Comparison of ENCODE assay signal across 30 cellular contexts in genomic region chr5:120217001-120217400, GRCh38.
"Had no signal": no experiment of that assay in that cellular context is flagged by ENCODE, and none has a peak within 500 bp of the region (broad histone marks: within the 10 kb centered on the region; RNA-seq: fewer than 3 reads in every experiment).

No MANE protein-coding gene starts in this region.

- H3K4me1 ChIP-seq: adrenal gland, ascending aorta, body of pancreas, breast epithelium had no signal

- H3K9me3 ChIP-seq: adrenal gland, ascending aorta, body of pancreas, breast epithelium had no signal

- H3K27ac ChIP-seq: adrenal gland, ascending aorta, body of pancreas, brain microvascular endothelial cell, breast epithelium, cardiac muscle cell had no signal

- DNase-seq: activated effector memory CD4-positive, alpha-beta T cell treated with anti-CD3 and anti-CD28 coated beads, Interleukin-2, amount 50 U/mL, for 16 hours; activated effector memory CD4-positive, alpha-beta T cell treated with Interleukin-2 at 50 U/mL for 16 hours; activated gamma-delta T cell; activated gamma-delta T cell treated with Interleukin-2 at 50 U/mL for 16 hours; activated naive CD4-positive, alpha-beta T cell; activated naive CD4-positive, alpha-beta T cell treated with anti-CD3 and anti-CD28 coated beads for 36 hours; activated naive CD4-positive, alpha-beta T cell treated with anti-CD3 and anti-CD28 coated beads, Interleukin-2, amount 10 ng/mL, durations not matched to agents 7 days and 5 days; activated naive CD4-positive, alpha-beta T cell treated with anti-CD3 and anti-CD28 coated beads, Interleukin-2, amount 50 U/mL, for 16 hours; activated naive CD4-positive, alpha-beta T cell treated with Interleukin-2 at 50 U/mL for 16 hours; activated naive CD8-positive, alpha-beta T cell treated with anti-CD3 and anti-CD28 coated beads for 36 hours; activated naive CD8-positive, alpha-beta T cell treated with anti-CD3 and anti-CD28 coated beads, Interleukin-2, amount 10 ng/mL, durations not matched to agents 7 days and 5 days; activated naive CD8-positive, alpha-beta T cell treated with anti-CD3 and anti-CD28 coated beads, Interleukin-2, amount 50 U/mL, for 24 hours; activated T-cell treated with anti-CD3 and anti-CD28 coated beads, Interleukin-2, amount 50 U/mL, for 1 hour; activated T-cell treated with anti-CD3 and anti-CD28 coated beads, Interleukin-2, amount 50 U/mL, for 24 hours; activated T-cell treated with anti-CD3 and anti-CD28 coated beads, Interleukin-2, amount 50 U/mL, for 4 hours; activated T-cell treated with anti-CD3 and anti-CD28 coated beads, Interleukin-2, amount 50 U/mL, for 48 hours; activated T-cell treated with anti-CD3 and anti-CD28 coated beads, Interleukin-2, amount 50 U/mL, for 72 hours; adrenal gland; amniotic stem cell; amygdala; anterior cingulate cortex; aorta; body of pancreas; brain microvascular endothelial cell; caudate nucleus; central memory CD4-positive, alpha-beta T cell; cerebellar nuclear complex had no signal

- H3K27me3 ChIP-seq: adrenal gland, ascending aorta, body of pancreas, brain microvascular endothelial cell, breast epithelium, cardiac muscle cell had no signal

- H3K4me3 ChIP-seq: adrenal gland, ascending aorta, body of pancreas, breast epithelium, cardiac muscle cell had no signal

- H3K36me3 ChIP-seq: adrenal gland, ascending aorta, brain microvascular endothelial cell, breast epithelium, cardiac muscle cell had no signal
